7 cellular contexts compared by ENCODE assay signal in the genomic region with DNA sequence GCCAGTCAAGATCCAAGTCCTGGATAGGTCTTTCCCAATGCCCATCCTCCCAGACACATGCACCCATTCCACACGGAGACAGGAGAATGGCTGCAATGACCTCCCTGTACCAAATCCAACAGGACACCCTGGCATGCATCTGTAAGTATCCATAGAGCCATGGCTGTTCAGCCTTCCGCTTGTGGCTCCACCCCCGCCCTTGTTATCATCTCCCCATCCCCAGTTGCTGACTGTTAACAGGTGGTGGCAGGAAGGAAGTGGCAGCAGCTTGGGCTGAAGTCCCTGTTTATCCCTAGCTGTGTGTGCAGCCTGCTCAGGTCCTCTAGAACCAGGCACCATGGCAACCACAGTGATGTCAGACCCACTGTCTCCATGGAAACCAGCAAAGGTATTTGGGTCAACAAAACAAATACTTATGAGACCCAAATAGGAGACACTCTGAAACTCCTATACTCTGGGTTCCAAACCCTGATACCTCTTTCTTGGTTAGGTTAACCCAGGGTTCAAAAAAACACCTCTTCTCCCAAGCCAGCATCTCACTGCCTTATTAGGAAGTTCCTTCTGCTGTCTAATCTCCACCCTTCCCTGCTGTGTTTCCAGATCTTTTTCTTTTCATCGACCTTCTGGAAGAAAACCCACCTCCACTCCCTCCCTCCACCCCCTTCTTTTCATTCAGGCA. TPM values are rescaled to one million over a fixed set of nuclear protein-coding genes. Genes with fewer than 3 reads are reported as not detected.
DNase-seq lines count a peak whose midpoint lies in the region; ATAC-seq and TF ChIP-seq lines count a peak whose summit lies in the region.

No MANE protein-coding gene starts in this region.

- H2AFZ ChIP-seq in PC-3 (ENCODE audit: low read length) = peak overlapping the region; percentile 64; the same call in 1 of the 2 replicates

- no peak for TF ChIP-seq CTCF in PC-3 (conservative IDR thresholded peaks at IDR 0.05; ENCODE audit: low read depth, low read length)
- TF ChIP-seq CTCF in fibroblast of villous mesenchyme (IDR thresholded peaks at IDR 0.05; ENCODE audit: insufficient read depth, low read depth, low read length) = no peak
- no peak for TF ChIP-seq CTCF in thoracic aorta (IDR thresholded peaks at IDR 0.05)

- no peaks in the 10 kb centered on the region for H3K9me2 ChIP-seq in PC-3 (replicated peaks; ENCODE audit: low read length)

- H3K9me3 Mint-ChIP-seq in activated T-helper 17 cell treated with anti-CD3 and anti-CD28 coated beads, Interleukin-2, amount 50 U/mL, for 72 hours = no peaks in the 10 kb centered on the region

- peak overlapping the region; percentile 100 for H3K27ac Mint-ChIP-seq in activated T-helper 17 cell treated with anti-CD3 and anti-CD28 coated beads, Interleukin-2, amount 50 U/mL, for 72 hours

- H3K79me2 ChIP-seq in PC-3 (ENCODE audit: low read length) = peaks cover 11% of the 10 kb centered on the region

- H3F3A ChIP-seq in PC-3 (ENCODE audit: low read length, unreplicated experiment) = no peaks in the 10 kb centered on the region

- H3K36me3 ChIP-seq in PC-3 (ENCODE audit: low read depth, low read length) (peaks cover 8% of the 10 kb centered on the region; the same call in 1 of the 2 replicates), thoracic aorta (peaks cover 18% of the 10 kb centered on the region)

- no peaks in the 10 kb centered on the region for H4K20me1 ChIP-seq in PC-3 (ENCODE audit: low read length)

- BruUV-seq in PC-3 (replicated peaks; lab: Mats Ljungman, UMichigan) = no TSS peak

- peak; percentile 50 for ATAC-seq in GM18517 (IDR thresholded peaks at IDR 0.05; ENCODE audit: unreplicated experiment)
- peak; percentile 54 for ATAC-seq in HG03196 (IDR thresholded peaks at IDR 0.05; ENCODE audit: unreplicated experiment)
- no peak for ATAC-seq in PC-3
- ATAC-seq in activated T-helper 17 cell treated with anti-CD3 and anti-CD28 coated beads, Interleukin-2, amount 50 U/mL, for 72 hours (replicated peaks) = peak; percentile 87
- peak; percentile 22 for ATAC-seq in thoracic aorta (ENCODE audit: insufficient number of reproducible peaks, low FRiP score, low read depth)

- intact Hi-C loops in PC-3 (cut with micrococcal nuclease) = no loop called here

- H3K4me3 ChIP-seq in PC-3 (ENCODE audit: low read length) (peak overlapping the region; percentile 69), fibroblast of villous mesenchyme (ENCODE audit: low read depth, low read length) (peak overlapping the region; percentile 69), thoracic aorta (peak overlapping the region; percentile 77)

- peaks cover 49% of the 10 kb centered on the region for H3K4me1 Mint-ChIP-seq in activated T-helper 17 cell treated with anti-CD3 and anti-CD28 coated beads, Interleukin-2, amount 50 U/mL, for 72 hours

- peak overlapping the region; percentile 99 for H3K4me3 Mint-ChIP-seq in activated T-helper 17 cell treated with anti-CD3 and anti-CD28 coated beads, Interleukin-2, amount 50 U/mL, for 72 hours

- H3K4me1 ChIP-seq in PC-3 (ENCODE audit: insufficient read depth, low read length) (peaks cover 14% of the 10 kb centered on the region), thoracic aorta (ENCODE audit: control insufficient read depth in 1 of 2, low read depth in 2 of 2) (peaks cover 32 to 52% of the 10 kb centered on the region in 2 donors)

- H3K27me3 Mint-ChIP-seq in activated T-helper 17 cell treated with anti-CD3 and anti-CD28 coated beads, Interleukin-2, amount 50 U/mL, for 72 hours = no peaks in the 10 kb centered on the region

- peaks cover 88% of the 10 kb centered on the region for H3K36me3 Mint-ChIP-seq in activated T-helper 17 cell treated with anti-CD3 and anti-CD28 coated beads, Interleukin-2, amount 50 U/mL, for 72 hours (ENCODE audit: low read depth)

- CTCF ChIA-PET in PC-3 (lab: Charles Lee) = interaction anchor here (0.6 to 1.5 kb wide), 6 partner anchors 11 to 288 kb away, joined by 3 to 9 read pairs (median 7); partner anchors contain the start of gene LENEP

- peak overlapping the region; percentile 89 for H3K4me2 ChIP-seq in PC-3 (ENCODE audit: low read length)

- H3K9ac ChIP-seq in PC-3 (ENCODE audit: low read length) = peak overlapping the region; percentile 35; the same call in 1 of the 2 replicates

- POLR2A ChIA-PET in PC-3 (lab: Charles Lee; ENCODE audit: unreplicated experiment) = interaction anchor here (0.7 to 1.3 kb wide), 5 partner anchors 16 to 27 kb away, joined by 3 to 26 read pairs (median 5); no protein-coding TSS in a partner anchor

- H3K27ac ChIP-seq in PC-3 (ENCODE audit: low read length) (0 out of 2 replicates have a peak overlapping the region, but pooled peaks have one; percentile 8), thoracic aorta (peak overlapping the region; percentile 81 to 85)

- DNase-seq in PC-3 = no peak
- DNase-seq in fibroblast of villous mesenchyme (ENCODE audit: low read depth) = peak; percentile 60
- peak in 41 of 56 donors; percentile 13 to 87 (median 55) for DNase-seq in nucleus accumbens (lab: John Stamatoyannopoulos, UW)
- DNase-seq in thoracic aorta (ENCODE audit: low spot score) = peak; percentile 35

- H3K9me3 ChIP-seq in PC-3 (ENCODE audit: low read length) (no peaks in the 10 kb centered on the region), thoracic aorta (no peaks in the 10 kb centered on the region)

- H3K27me3 ChIP-seq in PC-3 (ENCODE audit: low read length) = no peaks in the 10 kb centered on the region
- H3K27me3 ChIP-seq in thoracic aorta (replicated peaks; ENCODE audit: insufficient read depth) = no peaks in the 10 kb centered on the region

RNA-seq across cellular contexts. Expression of gene PBXIP1, which starts 0.7 kb away (rescaled TPM):
- total RNA-seq in PC-3 (2014; rRNA removed) (35.4 and 43.1 TPM in 2 replicates), fibroblast of villous mesenchyme (52.2 and 54.1 TPM in 2 replicates), thoracic aorta (100 to 1,000 TPM; 185 to 227 TPM)
- total RNA-seq in activated T-helper 17 cell treated with anti-CD3 and anti-CD28 coated beads, Interleukin-2, amount 50 U/mL, for 72 hours = 100 to 1,000 TPM in 1 of 2 donors, 10 to 100 TPM in 1; 61.9 to 118 TPM

RNA-seq across cellular contexts. Expression of gene PYGO2, which starts 6.4 kb away (rescaled TPM):
- total RNA-seq in PC-3 (2014; rRNA removed) (41.7 and 43.3 TPM in 2 replicates), fibroblast of villous mesenchyme (26.7 and 28.9 TPM in 2 replicates), thoracic aorta (10 to 100 TPM; 17.8 to 21.4 TPM)
- total RNA-seq in activated T-helper 17 cell treated with anti-CD3 and anti-CD28 coated beads, Interleukin-2, amount 50 U/mL, for 72 hours = 10 to 100 TPM; 35.6 to 39.2 TPM

RNA-seq across cellular contexts. Expression of gene SHC1, which starts 15.4 kb away (rescaled TPM):
- total RNA-seq in PC-3 (2014; rRNA removed) (106 and 107 TPM in 2 replicates), fibroblast of villous mesenchyme (255 and 330 TPM in 2 replicates), thoracic aorta (100 to 1,000 TPM; 129 to 174 TPM)
- 10 to 100 TPM; 60.9 to 62.0 TPM for total RNA-seq in activated T-helper 17 cell treated with anti-CD3 and anti-CD28 coated beads, Interleukin-2, amount 50 U/mL, for 72 hours

RNA-seq across cellular contexts. Expression of gene PMVK, which starts 18.7 kb away (rescaled TPM):
- total RNA-seq in PC-3 (2014; rRNA removed) = 32.3 and 41.5 TPM in 2 replicates
- 10 to 100 TPM; 38.6 to 66.9 TPM for total RNA-seq in activated T-helper 17 cell treated with anti-CD3 and anti-CD28 coated beads, Interleukin-2, amount 50 U/mL, for 72 hours
- 6.4 and 8.2 TPM in 2 replicates for total RNA-seq in fibroblast of villous mesenchyme
- 10 to 100 TPM in 1 of 2 donors, 1 to 10 TPM in 1; 9.7 to 13.8 TPM for total RNA-seq in thoracic aorta

RNA-seq across cellular contexts. Expression of gene CKS1B, which starts 19.3 kb away (rescaled TPM):
- total RNA-seq in PC-3 (2014; rRNA removed) (330 and 390 TPM in 2 replicates), fibroblast of villous mesenchyme (57.7 and 68.2 TPM in 2 replicates), thoracic aorta (10 to 100 TPM; 13.5 to 23.7 TPM)
- 100 to 1,000 TPM; 162 to 188 TPM for total RNA-seq in activated T-helper 17 cell treated with anti-CD3 and anti-CD28 coated beads, Interleukin-2, amount 50 U/mL, for 72 hours
